In the genomic region with DNA sequence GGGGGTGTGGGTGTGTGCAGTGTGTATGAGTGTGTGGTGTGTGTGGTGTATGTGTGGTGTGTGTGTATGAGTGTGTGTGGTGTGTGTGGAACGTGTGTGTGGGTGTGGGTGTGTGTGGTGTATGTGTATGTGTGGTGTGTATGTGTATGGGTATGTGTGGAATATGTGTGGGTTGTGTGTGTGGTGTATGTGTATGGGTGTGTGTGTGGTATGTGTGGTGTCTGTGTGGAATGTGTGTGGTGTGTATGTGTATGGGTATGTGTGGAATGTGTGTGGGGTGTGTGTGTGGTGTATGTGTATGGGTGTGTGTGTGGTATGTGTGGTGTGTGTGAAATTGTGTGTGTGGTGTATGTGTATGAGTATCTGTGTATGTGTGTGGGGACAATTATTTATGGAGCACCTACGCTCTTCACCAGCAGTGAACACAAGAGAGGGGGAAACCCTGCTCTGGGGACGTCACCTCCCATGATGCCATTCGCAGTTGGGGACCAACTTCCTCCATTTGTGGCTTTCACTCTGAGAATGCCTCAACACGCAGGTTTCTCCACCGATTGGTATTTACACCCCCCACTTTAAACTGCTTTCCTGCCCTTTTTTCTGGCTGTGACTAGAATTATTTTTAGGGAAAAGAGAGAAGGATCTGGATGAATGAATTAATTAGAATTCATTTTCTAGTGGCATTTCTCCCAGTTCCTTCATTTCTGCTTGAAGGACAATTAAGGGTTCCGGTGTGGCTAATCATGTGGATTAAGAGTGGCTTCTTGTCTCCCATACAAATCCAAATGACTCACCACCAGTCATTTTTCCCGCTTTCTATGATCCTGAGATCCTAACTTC, we compare ENCODE assay signal across 1 cellular context.
TF ChIP-seq lines count a peak whose summit lies in the region.

No MANE protein-coding gene starts in this region.

TF ChIP-seq in A549, 52 proteins besides CTCF, POLR2A, EP300 and RAD21 (continued from another document):
- TF ChIP-seq, protein P1, sequence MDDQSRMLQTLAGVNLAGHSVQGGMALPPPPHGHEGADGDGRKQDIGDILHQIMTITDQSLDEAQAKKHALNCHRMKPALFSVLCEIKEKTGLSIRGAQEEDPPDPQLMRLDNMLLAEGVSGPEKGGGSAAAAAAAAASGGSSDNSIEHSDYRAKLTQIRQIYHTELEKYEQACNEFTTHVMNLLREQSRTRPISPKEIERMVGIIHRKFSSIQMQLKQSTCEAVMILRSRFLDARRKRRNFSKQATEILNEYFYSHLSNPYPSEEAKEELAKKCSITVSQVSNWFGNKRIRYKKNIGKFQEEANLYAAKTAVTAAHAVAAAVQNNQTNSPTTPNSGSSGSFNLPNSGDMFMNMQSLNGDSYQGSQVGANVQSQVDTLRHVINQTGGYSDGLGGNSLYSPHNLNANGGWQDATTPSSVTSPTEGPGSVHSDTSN (IDR thresholded peaks at IDR 0.05) = no peak
- TF ChIP-seq CBX2 (IDR thresholded peaks at IDR 0.05; ENCODE audit: borderline replicate concordance, low read depth) = no peak
- TF ChIP-seq NPAS2 (CRISPR knock-in tag; IDR thresholded peaks at IDR 0.05; ENCODE audit: borderline replicate concordance) = no peak
- no peak for TF ChIP-seq MAFK (IDR thresholded peaks at IDR 0.05; ENCODE audit: partially characterized antibody)
- no peak for TF ChIP-seq FOSL2 (IDR thresholded peaks at IDR 0.05)
- TF ChIP-seq FOSL2 (CRISPR knock-in tag; IDR thresholded peaks at IDR 0.05) = no peak
- TF ChIP-seq ESRRA (IDR thresholded peaks at IDR 0.05; ENCODE audit: borderline replicate concordance, low read length) = no peak
- no peak for TF ChIP-seq JUNB (IDR thresholded peaks at IDR 0.05)
TF ChIP-seq in A549: peak in this region for 0.
